ENCODE assay signal across 8 cellular contexts in genomic region chr17:19386974-19387920, GRCh38. TPM values are rescaled to one million over a fixed set of nuclear protein-coding genes. Genes with fewer than 3 reads are reported as not detected.
A peak's percentile ranks its signal among the peaks of the same experiment; 100 is the strongest.
DNase-seq lines count a peak whose midpoint lies in the region; ATAC-seq and TF ChIP-seq lines count a peak whose summit lies in the region.

MFAP4 (minus strand) TSS chr17:19387190; CDS start chr17:19387155, 35 bp downstream.

- POLR2A ChIA-PET in AG04450 (lab: Yijun Ruan, JAX) = interaction anchor here (0.7 to 4.7 kb wide), 8 partner anchors 9 to 340 kb away, joined by 3 to 52 read pairs (median 4); partner anchors contain the start of genes B9D1 and MAPK7

- intact Hi-C loops in upper lobe of right lung (cut with DNase I) = no loop called here
- intact Hi-C loops in activated naive CD4-positive, alpha-beta T cell treated with anti-CD3 and anti-CD28 coated beads for 36 hours (cut with micrococcal nuclease) = no loop called here

- peaks cover 12% of the 10 kb centered on the region for H3K36me3 Mint-ChIP-seq in chondrocyte (ENCODE audit: low read depth)
- H3K36me3 Mint-ChIP-seq in activated naive CD4-positive, alpha-beta T cell treated with anti-CD3 and anti-CD28 coated beads for 36 hours (ENCODE audit: low read depth) = peaks cover 1% of the 10 kb centered on the region

- H3K4me3 ChIP-seq in AG04450 (ENCODE audit: low read depth, low read length) (peak within 1 kb of the TSS; percentile 76), upper lobe of right lung (peak within 1 kb of the TSS; percentile 44)

- H3K27me3 Mint-ChIP-seq in chondrocyte (ENCODE audit: low read depth) = no peaks in the 10 kb centered on the region
- no peaks in the 10 kb centered on the region for H3K27me3 Mint-ChIP-seq in activated naive CD4-positive, alpha-beta T cell treated with anti-CD3 and anti-CD28 coated beads for 36 hours (ENCODE audit: low read depth)

- no peaks in the 10 kb centered on the region for H3K9me3 Mint-ChIP-seq in chondrocyte (ENCODE audit: low read depth)
- H3K9me3 Mint-ChIP-seq in activated naive CD4-positive, alpha-beta T cell treated with anti-CD3 and anti-CD28 coated beads for 36 hours = no peaks in the 10 kb centered on the region

- DNase-seq in AG04450 (ENCODE audit: low read depth, low spot score) (peak; percentile 88), NCI-H1436 (lab: John Stamatoyannopoulos, UW) (peak; percentile 67), chondrocyte (ENCODE audit: low spot score) (peak; percentile 90), medulla oblongata (ENCODE audit: extremely low spot score) (peak; percentile 67), upper lobe of right lung (no peak), DMS53 treated with DMSO at 0.1 percent for 48 hours (lab: John Stamatoyannopoulos, UW; ENCODE audit: unreplicated experiment) (no peak)
- DNase-seq in activated naive CD4-positive, alpha-beta T cell treated with anti-CD3 and anti-CD28 coated beads for 36 hours = no peak

- CTCF ChIA-PET in AG04450 (lab: Charles Lee) = interaction anchor here (0.6 to 1.0 kb wide), 2 partner anchors 47 to 60 kb away, joined by 5 to 7 read pairs; no protein-coding TSS in a partner anchor
- CTCF ChIA-PET in activated naive CD4-positive, alpha-beta T cell treated with anti-CD3 and anti-CD28 coated beads for 36 hours (lab: Charles Lee) = no interaction called here

- peak within 1 kb of the TSS; percentile 95 for H3K27ac ChIP-seq in AG04450 (ENCODE audit: low read depth, low read length)
- H3K27ac ChIP-seq in upper lobe of right lung = peak within 1 kb of the TSS; percentile 89

- peak within 1 kb of the TSS; percentile 78 for H3K4me3 Mint-ChIP-seq in chondrocyte (ENCODE audit: unreplicated experiment)
- no peak within 1 kb of the TSS for H3K4me3 Mint-ChIP-seq in activated naive CD4-positive, alpha-beta T cell treated with anti-CD3 and anti-CD28 coated beads for 36 hours

- H3K27ac Mint-ChIP-seq in chondrocyte (ENCODE audit: unreplicated experiment) = peak within 1 kb of the TSS; percentile 99
- no peak within 1 kb of the TSS for H3K27ac Mint-ChIP-seq in activated naive CD4-positive, alpha-beta T cell treated with anti-CD3 and anti-CD28 coated beads for 36 hours

- TF ChIP-seq CTCF in AG04450 (IDR thresholded peaks at IDR 0.05; ENCODE audit: low read depth, low read length) = no peak
- no peak for TF ChIP-seq CTCF in chondrocyte (IDR thresholded peaks at IDR 0.05)
- TF ChIP-seq CTCF in upper lobe of right lung (IDR thresholded peaks at IDR 0.05) = no peak

- H3K9me3 ChIP-seq in AG04450 (ENCODE audit: control insufficient read depth, insufficient read depth, low read length) (no peaks in the 10 kb centered on the region), upper lobe of right lung (no peaks in the 10 kb centered on the region)

- peaks cover 27% of the 10 kb centered on the region for H3K36me3 ChIP-seq in upper lobe of right lung

- ATAC-seq in upper lobe of right lung = peak; percentile 14
- ATAC-seq in HG02938 (IDR thresholded peaks at IDR 0.05; ENCODE audit: unreplicated experiment) = no peak

- H3K4me1 Mint-ChIP-seq in chondrocyte (ENCODE audit: low read depth) = peaks cover 84% of the 10 kb centered on the region
- no peaks in the 10 kb centered on the region for H3K4me1 Mint-ChIP-seq in activated naive CD4-positive, alpha-beta T cell treated with anti-CD3 and anti-CD28 coated beads for 36 hours (ENCODE audit: low read depth)

- peaks cover 40% of the 10 kb centered on the region for H3K4me1 ChIP-seq in upper lobe of right lung

- H3K27me3 ChIP-seq in AG04450 (ENCODE audit: control insufficient read depth, insufficient read depth, low read length) (no peaks in the 10 kb centered on the region), upper lobe of right lung (no peaks in the 10 kb centered on the region)

RNA-seq across cellular contexts. Expression of gene MFAP4, which starts in this region (rescaled TPM):
- polyA plus RNA-seq in AG04450 (2011; rRNA removed) = 122 and 230 TPM in 2 replicates
- 57.3 and 80.3 TPM in 2 replicates for polyA minus RNA-seq in AG04450 (2011; rRNA and poly(A)+ RNA removed)
- total RNA-seq in chondrocyte = 307 to 312 TPM (median 310 TPM) in 3 replicates
- 270 TPM for total RNA-seq in upper lobe of right lung
- total RNA-seq in activated naive CD4-positive, alpha-beta T cell treated with anti-CD3 and anti-CD28 coated beads for 36 hours = not detected

Comparison
In these comparisons a context has a peak if more than half of its experiments do, and no peak if none do; other contexts are left out.
1. RNA of gene MFAP4 (total RNA-seq): 307 to 312 TPM in chondrocyte and 270 TPM in upper lobe of right lung (single experiment); not detected in activated naive CD4-positive, alpha-beta T cell treated with anti-CD3 and anti-CD28 coated beads for 36 hours; every median in the first group is over 100 times any median in the second.
2. DNase-seq: peak in AG04450 (single experiment), NCI-H1436 (single experiment), chondrocyte (single experiment) and medulla oblongata (single experiment); none in upper lobe of right lung (single experiment), DMS53 treated with DMSO at 0.1 percent for 48 hours (single experiment) and activated naive CD4-positive, alpha-beta T cell treated with anti-CD3 and anti-CD28 coated beads for 36 hours (single experiment).